17 cellular contexts compared by ENCODE assay signal in genomic region chr3:27673701-27674100, GRCh38. TPM values are rescaled to one million over a fixed set of nuclear protein-coding genes. Genes with fewer than 3 reads are reported as not detected.
DNase-seq lines count a peak whose midpoint lies in the region; ATAC-seq and TF ChIP-seq lines count a peak whose summit lies in the region.
"Had no signal": no experiment of that assay in that cellular context is flagged by ENCODE, and none has a peak within 500 bp of the region (broad histone marks: within the 10 kb centered on the region; RNA-seq: fewer than 3 reads in every experiment).

No MANE protein-coding gene starts in this region.

- peaks cover 30% of the 10 kb centered on the region for H3K4me1 ChIP-seq in mammary epithelial cell (ENCODE audit: insufficient read depth, low read length)
- H3K4me1 ChIP-seq in breast epithelium: no peaks in the 10 kb centered on the region
- peaks cover 5% of the 10 kb centered on the region for H3K4me1 ChIP-seq in upper lobe of right lung
- H3K4me1 ChIP-seq in mesenchymal stem cell (ENCODE audit: control insufficient read depth, insufficient read depth, low read depth, low read length): peaks cover 2% of the 10 kb centered on the region

- H4K91ac ChIP-seq in mesenchymal stem cell (ENCODE audit: low read length): no peak overlapping the region

- in situ Hi-C loops in mammary epithelial cell (cut with MboI; ENCODE audit: low sequenced_read_pairs in 2 of 2): loop anchor here in 1 of 2 donors (25.0 kb wide), 1 partner anchor 136 kb away; no protein-coding TSS in a partner anchor

- peak overlapping the region; percentile 41 for H2AFZ ChIP-seq in mammary epithelial cell (ENCODE audit: low read depth, low read length)
- H2AFZ ChIP-seq in mesenchymal stem cell (ENCODE audit: low read depth, low read length): no peak overlapping the region

- dilution Hi-C loops in mammary epithelial cell (cut with HindIII; ENCODE audit: low sequenced_read_pairs): no loop called here

- no peak overlapping the region for H3K4me3 ChIP-seq in mammary epithelial cell (replicated peaks in 1 of 3; ENCODE audit: insufficient read depth in 1 of 3, low read depth in 2 of 3, low read length in 3 of 3)
- no peak overlapping the region for H3K4me3 ChIP-seq in breast epithelium
- H3K4me3 ChIP-seq in NB4 (ENCODE audit: low read depth, low read length): no peak overlapping the region
- no peak overlapping the region for H3K4me3 ChIP-seq in upper lobe of right lung
- H3K4me3 ChIP-seq in mesenchymal stem cell (ENCODE audit: insufficient read depth in 1 of 2, low read depth in 1 of 2, low read length in 2 of 2): no peak overlapping the region
- H3K4me3 ChIP-seq: SK-N-MC had no signal

- no peak overlapping the region for H3K18ac ChIP-seq in mesenchymal stem cell (ENCODE audit: low read depth in 1 of 2, low read length in 2 of 2)

- no peak overlapping the region for H4K8ac ChIP-seq in mesenchymal stem cell (ENCODE audit: low read length)

- H3K14ac ChIP-seq in mesenchymal stem cell (ENCODE audit: low read length in 2 of 2): no peak overlapping the region

- no peak for DNase-seq in mammary epithelial cell
- DNase-seq in breast epithelium (ENCODE audit: low spot score in 2 of 2): no peak
- peak; percentile 76 for DNase-seq in NB4 (ENCODE audit: low read depth)
- DNase-seq in UCSD-AML1 (lab: John Stamatoyannopoulos, UW; ENCODE audit: unreplicated experiment): peak; percentile 31
- DNase-seq in upper lobe of right lung: no peak
- no peak for DNase-seq in mesenchymal stem cell
- DNase-seq: DMS53, Karpas-422, NCI-H1092, NCI-H1694, NCI-H2107, NCI-H345, NCI-H748 treated with DMSO at 0.1 percent for 48 hours had no signal

- no peaks in the 10 kb centered on the region for H3K9me3 ChIP-seq in mammary epithelial cell (replicated peaks; ENCODE audit: insufficient read depth, low read length)
- no peaks in the 10 kb centered on the region for H3K9me3 ChIP-seq in breast epithelium
- H3K9me3 ChIP-seq in upper lobe of right lung: no peaks in the 10 kb centered on the region
- H3K9me3 ChIP-seq in mesenchymal stem cell (ENCODE audit: control insufficient read depth, low read length): no peaks in the 10 kb centered on the region

- TF ChIP-seq POLR2A in breast epithelium (IDR thresholded peaks at IDR 0.05): no peak
- no peak for TF ChIP-seq POLR2A in NB4 (IDR thresholded peaks at IDR 0.05; ENCODE audit: extremely low read depth, insufficient read length)

- no peak for TF ChIP-seq CTCF in mammary epithelial cell (conservative IDR thresholded peaks at IDR 0.05 in 1 of 2, IDR thresholded peaks at IDR 0.05 in 1 of 2; ENCODE audit: extremely low read depth in 1 of 2, insufficient read depth in 1 of 2, low read depth in 1 of 2, low read length in 2 of 2)
- TF ChIP-seq CTCF in breast epithelium (IDR thresholded peaks at IDR 0.05): no peak
- no peak for TF ChIP-seq CTCF in NB4 (IDR thresholded peaks at IDR 0.05; ENCODE audit: low read depth, low read length)
- TF ChIP-seq CTCF in upper lobe of right lung (IDR thresholded peaks at IDR 0.05): no peak

- no peak overlapping the region for H3K9ac ChIP-seq in mammary epithelial cell (ENCODE audit: insufficient read depth, low read length)
- H3K9ac ChIP-seq in mesenchymal stem cell (ENCODE audit: low read length): no peak overlapping the region

- no peaks in the 10 kb centered on the region for H3K27me3 ChIP-seq in mammary epithelial cell (ENCODE audit: insufficient read depth, low read length)
- no peaks in the 10 kb centered on the region for H3K27me3 ChIP-seq in breast epithelium
- H3K27me3 ChIP-seq in upper lobe of right lung: no peaks in the 10 kb centered on the region
- H3K27me3 ChIP-seq in mesenchymal stem cell (ENCODE audit: control insufficient read depth in 1 of 2, insufficient read depth in 1 of 2, low read length in 2 of 2): no peaks in the 10 kb centered on the region

- H3K27ac ChIP-seq in mammary epithelial cell (ENCODE audit: insufficient read depth, low read depth, low read length) (no peak overlapping the region), breast epithelium (no peak overlapping the region), upper lobe of right lung (no peak overlapping the region), mesenchymal stem cell (ENCODE audit: low read length, poor library complexity, severe bottlenecking) (no peak overlapping the region)
- H3K27ac ChIP-seq: SK-N-MC had no signal

- no peak overlapping the region for H2BK120ac ChIP-seq in mesenchymal stem cell (ENCODE audit: low read depth, low read length)

- no TSS peak for BruUV-seq in mammary epithelial cell (replicated peaks; lab: Mats Ljungman, UMichigan)

- H4K20me1 ChIP-seq in mammary epithelial cell (ENCODE audit: insufficient read depth, low read length): no peaks in the 10 kb centered on the region

- no peak overlapping the region for H2AK5ac ChIP-seq in mesenchymal stem cell (ENCODE audit: low read length, severe bottlenecking)

- H3K4ac ChIP-seq in mesenchymal stem cell (ENCODE audit: low read depth in 1 of 2, low read length in 2 of 2): no peak overlapping the region

- H3K4me2 ChIP-seq in mammary epithelial cell (ENCODE audit: insufficient read depth, low read depth, low read length): no peak overlapping the region
- H3K4me2 ChIP-seq in mesenchymal stem cell (ENCODE audit: low read length, poor library complexity, severe bottlenecking): no peak overlapping the region

- CTCF ChIA-PET in mammary epithelial cell (lab: Charles Lee; ENCODE audit: low non-redundant PET): no interaction called here

- 75% methylated on average over 2 of the region's 2 CpGs for WGBS in mammary epithelial cell (ENCODE audit: low coverage, missing lambda C conversion rate)
- WGBS in mesenchymal stem cell: 88% methylated on average over 1 of the region's 2 CpGs

- H2BK15ac ChIP-seq in mesenchymal stem cell (ENCODE audit: low read depth, poor library complexity, severe bottlenecking): no peak overlapping the region

- no peak overlapping the region for H3K23ac ChIP-seq in mesenchymal stem cell (ENCODE audit: low read length in 2 of 2)

- H2BK5ac ChIP-seq in mesenchymal stem cell (ENCODE audit: low read depth, low read length, poor library complexity, severe bottlenecking): no peak overlapping the region

- intact Hi-C loops in mammary epithelial cell (cut with micrococcal nuclease): no loop called here
- intact Hi-C loops in breast epithelium (cut with DNase I; ENCODE audit: low total_unique reads): no loop called here
- intact Hi-C loops in upper lobe of right lung (cut with DNase I): no loop called here

- ATAC-seq in upper lobe of right lung (peak; percentile 21), GM18858 (IDR thresholded peaks at IDR 0.05; ENCODE audit: unreplicated experiment) (no peak), HG03521 (IDR thresholded peaks at IDR 0.05; ENCODE audit: unreplicated experiment) (no peak)
- ATAC-seq: HepG2 had no signal

- H3K79me2 ChIP-seq in mammary epithelial cell (ENCODE audit: insufficient read depth, low read length): no peaks in the 10 kb centered on the region

- no peaks in the 10 kb centered on the region for H3K36me3 ChIP-seq in mammary epithelial cell (ENCODE audit: insufficient read depth, low read length)
- H3K36me3 ChIP-seq in breast epithelium: no peaks in the 10 kb centered on the region
- H3K36me3 ChIP-seq in upper lobe of right lung: no peaks in the 10 kb centered on the region
- no peaks in the 10 kb centered on the region for H3K36me3 ChIP-seq in mesenchymal stem cell (ENCODE audit: control insufficient read depth in 1 of 2, insufficient read depth in 2 of 2, low read depth in 1 of 2, low read length in 2 of 2)

- no peak overlapping the region for H2BK12ac ChIP-seq in mesenchymal stem cell (ENCODE audit: low read length in 2 of 2)

- no peaks in the 10 kb centered on the region for H3K79me1 ChIP-seq in mesenchymal stem cell (replicated peaks; ENCODE audit: low read length, poor library complexity, severe bottlenecking)

RNA-seq across cellular contexts. Expression of gene EOMES, which starts 48.4 kb away (rescaled TPM):
- total RNA-seq in mammary epithelial cell (under 1 TPM; 0.17 to 0.94 TPM), breast epithelium (under 1 TPM in 2 of 3 donors, not detected in 1; 0.48 to 0.88 TPM), upper lobe of right lung (1.2 TPM)
- polyA plus RNA-seq in mammary epithelial cell: 2.3 TPM
- 4.2 TPM for polyA minus RNA-seq in mammary epithelial cell
- not detected for polyA plus RNA-seq in mesenchymal stem cell (2013, experiment 1 of 2)
- not detected for polyA plus RNA-seq in mesenchymal stem cell (2013, experiment 2 of 2)

Comparison
In these comparisons a context has a peak if more than half of its experiments do, and no peak if none do; other contexts are left out.
1. DNase-seq: peak in NB4 (single experiment) and UCSD-AML1 (single experiment); none in mammary epithelial cell (single experiment), breast epithelium (0 of 2), upper lobe of right lung (single experiment) and mesenchymal stem cell (single experiment).